Comparison of ENCODE assay signal across 10 cellular contexts in genomic region chr1:183734600-183735036, GRCh38.
DNase-seq lines count a peak whose midpoint lies in the region; ATAC-seq and TF ChIP-seq lines count a peak whose summit lies in the region.
"Had no signal": no experiment of that assay in that cellular context is flagged by ENCODE, and none has a peak within 500 bp of the region (broad histone marks: within the 10 kb centered on the region; RNA-seq: fewer than 3 reads in every experiment).

No MANE protein-coding gene starts in this region.

- no peak for TF ChIP-seq POLR2A in ovary (IDR thresholded peaks at IDR 0.05)

- TF ChIP-seq CTCF in AG10803 (conservative IDR thresholded peaks at IDR 0.05; ENCODE audit: low read length), result no peak
- TF ChIP-seq CTCF in WTC11 (IDR thresholded peaks at IDR 0.05), result no peak
- TF ChIP-seq CTCF in left ventricle myocardium inferior (IDR thresholded peaks at IDR 0.05; ENCODE audit: borderline replicate concordance), result no peak
- no peak for TF ChIP-seq CTCF in ovary (IDR thresholded peaks at IDR 0.05)

- peaks cover 28% of the 10 kb centered on the region for H3K4me1 Mint-ChIP-seq in WTC11

- H3K27ac ChIP-seq in left ventricle myocardium inferior (replicated peaks) (peak overlapping the region; percentile 59), ovary (peak overlapping the region in 1 of 2 donors; percentile 26)
- H3K27ac ChIP-seq: BLaER1 had no signal

- H3K9me3 Mint-ChIP-seq in WTC11, result no peaks in the 10 kb centered on the region
- H3K9me3 Mint-ChIP-seq: activated CD4-positive, alpha-beta T cell treated with anti-CD3 and anti-CD28 coated beads, Interleukin-2, amount 10 ng/mL, durations not matched to agents 7 days and 5 days had no signal

- ATAC-seq in WTC11, result peak; percentile 90

- H3K27ac Mint-ChIP-seq in WTC11, result peak overlapping the region; percentile 28; the same call in 1 of the 2 replicates
- H3K27ac Mint-ChIP-seq: activated CD4-positive, alpha-beta T cell treated with anti-CD3 and anti-CD28 coated beads, Interleukin-2, amount 10 ng/mL, durations not matched to agents 7 days and 5 days had no signal

- H3K9me3 ChIP-seq in left ventricle myocardium inferior (replicated peaks), result no peaks in the 10 kb centered on the region
- H3K9me3 ChIP-seq in ovary, result no peaks in the 10 kb centered on the region
- H3K9me3 ChIP-seq: BLaER1 had no signal

- POLR2A ChIA-PET in WTC11 (lab: Charles Lee), result no interaction called here

- CTCF ChIA-PET in WTC11 (lab: Charles Lee), result interaction anchor here (0.6 to 1.3 kb wide), 2 partner anchors 151 to 181 kb away, joined by 3 to 5 read pairs; no protein-coding TSS in a partner anchor

- DNase-seq in AG10803 (ENCODE audit: low read depth) (peak; percentile 54), WTC11 (ENCODE audit: low spot score) (no peak), left ventricle myocardium inferior (peak; percentile 33), ovary (peak; percentile 41 to 59 (median 56)), mucosa of gallbladder (ENCODE audit: low spot score) (no peak), EL (no peak), OCI-M2 (lab: John Stamatoyannopoulos, UW; ENCODE audit: unreplicated experiment) (no peak)
- no peak for DNase-seq in stimulated activated CD4-positive, alpha-beta T cell treated with anti-CD3 and anti-CD28 coated beads, Interleukin-1b, Interleukin-23, amount 100 ng/mL, for 48 hours
- DNase-seq: activated CD4-positive, alpha-beta T cell treated with anti-CD3 and anti-CD28 coated beads, Interleukin-2, amount 10 ng/mL, durations not matched to agents 7 days and 5 days had no signal

- H3K4me3 Mint-ChIP-seq in WTC11, result no peak overlapping the region
- H3K4me3 Mint-ChIP-seq: activated CD4-positive, alpha-beta T cell treated with anti-CD3 and anti-CD28 coated beads, Interleukin-2, amount 10 ng/mL, durations not matched to agents 7 days and 5 days had no signal

- intact Hi-C loops in left ventricle myocardium inferior (cut with micrococcal nuclease), result no loop called here
- intact Hi-C loops in ovary (cut with DNase I), result no loop called here

- 2 to 6% (median 6%) methylated on average over 5 of the region's 5 CpGs for WGBS in ovary, 3 donors

- no peaks in the 10 kb centered on the region for H3K27me3 ChIP-seq in left ventricle myocardium inferior (ENCODE audit: low read depth)
- no peaks in the 10 kb centered on the region for H3K27me3 ChIP-seq in ovary
- H3K27me3 ChIP-seq: BLaER1 had no signal

- peak overlapping the region; percentile 24 for H3K4me3 ChIP-seq in AG10803 (ENCODE audit: low read length)
- peak overlapping the region; percentile 14 for H3K4me3 ChIP-seq in left ventricle myocardium inferior
- no peak overlapping the region for H3K4me3 ChIP-seq in ovary
- H3K4me3 ChIP-seq: BLaER1 had no signal

- H3K36me3 ChIP-seq in left ventricle myocardium inferior, result no peaks in the 10 kb centered on the region
- no peaks in the 10 kb centered on the region for H3K36me3 ChIP-seq in ovary
- H3K36me3 ChIP-seq: BLaER1 had no signal

- no peaks in the 10 kb centered on the region for H3K36me3 Mint-ChIP-seq in WTC11

- no peaks in the 10 kb centered on the region for H3K27me3 Mint-ChIP-seq in WTC11 (ENCODE audit: low read depth)
- H3K27me3 Mint-ChIP-seq: activated CD4-positive, alpha-beta T cell treated with anti-CD3 and anti-CD28 coated beads, Interleukin-2, amount 10 ng/mL, durations not matched to agents 7 days and 5 days had no signal

- peaks cover 67% of the 10 kb centered on the region for H3K4me1 ChIP-seq in left ventricle myocardium inferior
- H3K4me1 ChIP-seq in ovary (ENCODE audit: insufficient read depth), result peaks cover 6% of the 10 kb centered on the region

- TF ChIP-seq EP300 in ovary (IDR thresholded peaks at IDR 0.05), result no peak

TF ChIP-seq in WTC11, 78 proteins besides CTCF, POLR2A, EP300 and RAD21 (continues in another document):
- TF ChIP-seq FOXP1 (CRISPR knock-in tag; IDR thresholded peaks at IDR 0.05; ENCODE audit: borderline replicate concordance) (no peak), ZSCAN18 (CRISPR knock-in tag; IDR thresholded peaks at IDR 0.05) (no peak), ZBTB21 (CRISPR knock-in tag; IDR thresholded peaks at IDR 0.05; ENCODE audit: borderline replicate concordance) (no peak), AFF4 (CRISPR knock-in tag; IDR thresholded peaks at IDR 0.05; ENCODE audit: borderline replicate concordance) (no peak), PRDM15 (CRISPR knock-in tag; IDR thresholded peaks at IDR 0.05) (no peak), E2F4 (CRISPR knock-in tag; IDR thresholded peaks at IDR 0.05; ENCODE audit: borderline replicate concordance, low read depth) (no peak), NFYB (CRISPR knock-in tag; conservative IDR thresholded peaks at IDR 0.05; ENCODE audit: low read depth) (no peak)
- TF ChIP-seq, protein P1, sequence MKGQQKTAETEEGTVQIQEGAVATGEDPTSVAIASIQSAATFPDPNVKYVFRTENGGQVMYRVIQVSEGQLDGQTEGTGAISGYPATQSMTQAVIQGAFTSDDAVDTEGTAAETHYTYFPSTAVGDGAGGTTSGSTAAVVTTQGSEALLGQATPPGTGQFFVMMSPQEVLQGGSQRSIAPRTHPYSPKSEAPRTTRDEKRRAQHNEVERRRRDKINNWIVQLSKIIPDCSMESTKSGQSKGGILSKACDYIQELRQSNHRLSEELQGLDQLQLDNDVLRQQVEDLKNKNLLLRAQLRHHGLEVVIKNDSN (CRISPR knock-in tag; IDR thresholded peaks at IDR 0.05), result no peak

Comparison
In these comparisons a context has a peak if more than half of its experiments do, and no peak if none do; other contexts are left out.
1. DNase-seq: peak in AG10803 (single experiment), left ventricle myocardium inferior (single experiment) and ovary (5 of 5); none in WTC11 (single experiment), stimulated activated CD4-positive, alpha-beta T cell treated with anti-CD3 and anti-CD28 coated beads, Interleukin-1b, Interleukin-23, amount 100 ng/mL, for 48 hours (single experiment), mucosa of gallbladder (single experiment), EL (single experiment) and OCI-M2 (single experiment).